8 cellular contexts compared by ENCODE assay signal in the genomic region with DNA sequence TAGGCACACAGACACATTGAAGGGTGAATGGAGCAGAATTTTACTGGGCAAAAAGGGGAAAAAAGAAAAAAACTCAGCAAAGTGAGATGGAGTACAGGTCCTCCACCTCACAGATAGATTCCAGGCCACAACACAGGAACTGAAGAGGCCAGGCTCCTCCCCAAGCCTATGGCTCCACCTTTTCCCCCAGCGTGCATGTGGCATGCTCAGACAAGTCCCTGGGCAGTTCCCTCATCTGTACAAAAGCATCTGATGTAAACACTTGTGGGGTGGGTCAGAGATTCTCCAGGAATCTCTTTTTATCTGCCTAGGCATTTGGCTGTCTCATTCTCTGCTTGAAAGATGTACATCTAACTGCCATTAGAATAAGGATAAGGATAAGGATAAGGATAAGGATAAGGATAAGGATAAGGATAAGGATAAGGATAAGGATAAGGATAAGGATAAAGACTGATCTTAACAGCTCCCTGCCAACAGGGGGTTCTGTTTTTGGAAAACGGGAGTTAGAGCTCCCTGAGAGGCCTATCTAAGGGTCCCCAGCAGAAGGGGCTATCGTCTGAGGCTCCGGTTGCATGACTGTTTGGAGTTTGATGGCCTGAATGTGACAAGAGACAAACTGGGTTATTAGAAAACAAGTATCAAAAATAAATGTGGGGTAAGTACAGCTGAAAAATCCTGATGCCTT.
DNase-seq lines count a peak whose midpoint lies in the region; ATAC-seq and TF ChIP-seq lines count a peak whose summit lies in the region.

No MANE protein-coding gene starts in this region.

- H3K9ac ChIP-seq in OCI-LY3 (ENCODE audit: low read length): no peak overlapping the region

- TF ChIP-seq CTCF in OCI-LY3 (IDR thresholded peaks at IDR 0.05; ENCODE audit: low read depth, low read length): no peak

- no peaks in the 10 kb centered on the region for H3K4me1 ChIP-seq in OCI-LY3 (ENCODE audit: low read length)

- no peaks in the 10 kb centered on the region for H3K79me2 ChIP-seq in OCI-LY3 (ENCODE audit: low read length)

- no peak overlapping the region for H3K4me3 ChIP-seq in OCI-LY3 (ENCODE audit: low read length)

- ATAC-seq in GM18511 (IDR thresholded peaks at IDR 0.05; ENCODE audit: unreplicated experiment): peak; percentile 93
- peak; percentile 80 for ATAC-seq in HG02610 (IDR thresholded peaks at IDR 0.05; ENCODE audit: unreplicated experiment)

- no peaks in the 10 kb centered on the region for H4K20me1 ChIP-seq in OCI-LY3 (ENCODE audit: insufficient read depth, low read length)

- H3K27ac ChIP-seq in OCI-LY3 (ENCODE audit: low read length): no peak overlapping the region

- H3K9me3 ChIP-seq in OCI-LY3 (ENCODE audit: insufficient read depth, low read length): no peaks in the 10 kb centered on the region

- DNase-seq in iPS-NIHi11 (ENCODE audit: low spot score) (peak; percentile 14), dedifferentiated amniotic fluid mesenchymal stem cell (ENCODE audit: extremely low spot score) (no peak), T-helper 9 cell (no peak)
- no peak for DNase-seq in effector CD4-positive, alpha-beta T cell
- no peak for DNase-seq in activated CD4-positive, CD25-positive, alpha-beta regulatory T cell (lab: John Stamatoyannopoulos, UW)

- no peaks in the 10 kb centered on the region for H3K36me3 ChIP-seq in OCI-LY3 (replicated peaks; ENCODE audit: low read depth, low read length)

- H2AFZ ChIP-seq in OCI-LY3 (ENCODE audit: low read depth, low read length): peak overlapping the region; percentile 64

- H3K27me3 ChIP-seq in OCI-LY3 (ENCODE audit: low read depth, low read length): no peaks in the 10 kb centered on the region

- no peak overlapping the region for H3K4me2 ChIP-seq in OCI-LY3 (ENCODE audit: low read length)
